Comparison of ENCODE assay signal across 22 cellular contexts in genomic region chr2:113309655-113310387, GRCh38. TPM values are rescaled to one million over a fixed set of nuclear protein-coding genes. Genes with fewer than 3 reads are reported as not detected.
DNase-seq lines count a peak whose midpoint lies in the region; ATAC-seq and TF ChIP-seq lines count a peak whose summit lies in the region.
"Had no signal": no experiment of that assay in that cellular context is flagged by ENCODE, and none has a peak within 500 bp of the region (broad histone marks: within the 10 kb centered on the region; RNA-seq: fewer than 3 reads in every experiment).

No MANE protein-coding gene starts in this region.

- H3K36me3 Mint-ChIP-seq in neural crest cell (ENCODE audit: low read depth), result peaks cover 3% of the 10 kb centered on the region
- H3K36me3 Mint-ChIP-seq in activated T-helper 17 cell treated with anti-CD3 and anti-CD28 coated beads, Interleukin-2, amount 50 U/mL, for 72 hours (ENCODE audit: low read depth), result no peaks in the 10 kb centered on the region
- H3K36me3 Mint-ChIP-seq: IgD-negative memory B cell, memory B cell, T-cell had no signal

- H3K9me3 ChIP-seq in esophagus squamous epithelium, result no peaks in the 10 kb centered on the region
- H3K9me3 ChIP-seq: uterus had no signal

- 43 to 69% methylated on average over 5 to 6 of the region's 6 CpGs for WGBS in esophagus squamous epithelium, 2 donors

- DNase-seq in EH (ENCODE audit: low read depth) (peak; percentile 42), NB4 (ENCODE audit: low read depth) (peak; percentile 38), esophagus squamous epithelium (lab: John Stamatoyannopoulos, UW) (no peak), neural crest cell (ENCODE audit: low read depth, low spot score) (no peak), NCI-H82 (lab: John Stamatoyannopoulos, UW) (no peak), DMS114 treated with DMSO at 0.1 percent for 48 hours (lab: John Stamatoyannopoulos, UW; ENCODE audit: unreplicated experiment) (no peak)
- DNase-seq in activated CD4-positive, alpha-beta T cell treated with anti-CD3 and anti-CD28 coated beads, Interleukin-2, amount 50 U/mL, for 48 hours, result no peak
- DNase-seq: activated naive CD4-positive, alpha-beta T cell treated with anti-CD3 and anti-CD28 coated beads for 36 hours; DMS79; H9; NCI-H1436; NCI-H510A; stimulated activated naive CD4-positive, alpha-beta T cell; T-cell; uterus had no signal

- no peak overlapping the region for H3K4me3 Mint-ChIP-seq in neural crest cell
- no peak overlapping the region for H3K4me3 Mint-ChIP-seq in activated T-helper 17 cell treated with anti-CD3 and anti-CD28 coated beads, Interleukin-2, amount 50 U/mL, for 72 hours
- H3K4me3 Mint-ChIP-seq: activated naive CD4-positive, alpha-beta T cell treated with anti-CD3 and anti-CD28 coated beads for 36 hours; B cell; H9; IgD-negative memory B cell; memory B cell; T-cell had no signal

- peaks cover 0 to 7% (median 0%) of the 10 kb centered on the region in 4 donors for H3K27me3 ChIP-seq in esophagus squamous epithelium
- H3K27me3 ChIP-seq: uterus had no signal

- peak overlapping the region; percentile 39 to 66 (median 50) for H3K27ac ChIP-seq in esophagus squamous epithelium
- H3K27ac ChIP-seq: PC-9, uterus had no signal

- H3K4me1 Mint-ChIP-seq in neural crest cell, result peaks cover 53% of the 10 kb centered on the region
- H3K4me1 Mint-ChIP-seq in activated T-helper 17 cell treated with anti-CD3 and anti-CD28 coated beads, Interleukin-2, amount 50 U/mL, for 72 hours, result no peaks in the 10 kb centered on the region
- H3K4me1 Mint-ChIP-seq: T-cell had no signal

- TF ChIP-seq POLR2A in NB4 (IDR thresholded peaks at IDR 0.05; ENCODE audit: extremely low read depth, insufficient read length) (no peak), esophagus squamous epithelium (IDR thresholded peaks at IDR 0.05) (no peak)

- H3K36me3 ChIP-seq in esophagus squamous epithelium, result no peaks in the 10 kb centered on the region
- H3K36me3 ChIP-seq: uterus had no signal

- H3K4me3 ChIP-seq in NB4 (ENCODE audit: low read depth, low read length) (no peak overlapping the region), esophagus squamous epithelium (no peak overlapping the region)
- H3K4me3 ChIP-seq: PC-9, uterus had no signal

- H3K27ac Mint-ChIP-seq in neural crest cell (ENCODE audit: unreplicated experiment), result peak overlapping the region; percentile 86
- H3K27ac Mint-ChIP-seq in activated T-helper 17 cell treated with anti-CD3 and anti-CD28 coated beads, Interleukin-2, amount 50 U/mL, for 72 hours, result no peak overlapping the region
- H3K27ac Mint-ChIP-seq: activated naive CD4-positive, alpha-beta T cell treated with anti-CD3 and anti-CD28 coated beads for 36 hours; B cell; H9; memory B cell; T-cell had no signal

- H3K27me3 Mint-ChIP-seq in neural crest cell (ENCODE audit: low read depth), result no peaks in the 10 kb centered on the region
- peaks cover 14% of the 10 kb centered on the region for H3K27me3 Mint-ChIP-seq in activated T-helper 17 cell treated with anti-CD3 and anti-CD28 coated beads, Interleukin-2, amount 50 U/mL, for 72 hours

- no peaks in the 10 kb centered on the region for H3K9me3 Mint-ChIP-seq in neural crest cell
- H3K9me3 Mint-ChIP-seq in activated T-helper 17 cell treated with anti-CD3 and anti-CD28 coated beads, Interleukin-2, amount 50 U/mL, for 72 hours, result no peaks in the 10 kb centered on the region
- H3K9me3 Mint-ChIP-seq: activated naive CD4-positive, alpha-beta T cell treated with anti-CD3 and anti-CD28 coated beads for 36 hours; H9; IgD-negative memory B cell; memory B cell; T-cell had no signal

- ATAC-seq in activated T-helper 17 cell treated with anti-CD3 and anti-CD28 coated beads, Interleukin-2, amount 50 U/mL, for 72 hours (replicated peaks), result no peak
- ATAC-seq: activated CD4-positive, CD25-positive, alpha-beta regulatory T cell treated with anti-CD3 and anti-CD28 coated beads, Interleukin-2, amount 50 U/mL, for 24 hours; T-cell had no signal

- H3K4me1 ChIP-seq in esophagus squamous epithelium, result peaks cover 0 to 44% (median 13%) of the 10 kb centered on the region in 3 donors
- H3K4me1 ChIP-seq: uterus had no signal

- TF ChIP-seq CTCF in NB4 (IDR thresholded peaks at IDR 0.05; ENCODE audit: low read depth, low read length), result no peak
- TF ChIP-seq CTCF in esophagus squamous epithelium (IDR thresholded peaks at IDR 0.05), result no peak
- TF ChIP-seq CTCF in neural crest cell (conservative IDR thresholded peaks at IDR 0.05), result no peak

- intact Hi-C loops in esophagus squamous epithelium (cut with DNase I), result loop anchor here (10.0 kb wide), 1 partner anchor 55 kb away; no protein-coding TSS in a partner anchor

RNA-seq across cellular contexts. Expression of gene PAX8, which starts 31.1 kb away (rescaled TPM):
- total RNA-seq in esophagus squamous epithelium (1 to 10 TPM in 3 of 4 donors, under 1 TPM in 1; 0.32 to 7.6 (median 2.7) TPM), neural crest cell (0.49 and 0.98 TPM in 2 replicates)
- total RNA-seq in activated T-helper 17 cell treated with anti-CD3 and anti-CD28 coated beads, Interleukin-2, amount 50 U/mL, for 72 hours, result 1 to 10 TPM in 1 of 2 donors, under 1 TPM in 1; 0.86 to 1.6 TPM
- total RNA-seq: H9, skeletal muscle tissue had no signal

Comparison
In these comparisons a context has a peak if more than half of its experiments do, and no peak if none do; other contexts are left out.
1. DNase-seq: peak in EH (single experiment) and NB4 (single experiment); none in esophagus squamous epithelium (single experiment), neural crest cell (single experiment), NCI-H82 (single experiment), activated CD4-positive, alpha-beta T cell treated with anti-CD3 and anti-CD28 coated beads, Interleukin-2, amount 50 U/mL, for 48 hours (0 of 2) and DMS114 treated with DMSO at 0.1 percent for 48 hours (single experiment).